Comparison of ENCODE assay signal across 20 cellular contexts in the genomic region with DNA sequence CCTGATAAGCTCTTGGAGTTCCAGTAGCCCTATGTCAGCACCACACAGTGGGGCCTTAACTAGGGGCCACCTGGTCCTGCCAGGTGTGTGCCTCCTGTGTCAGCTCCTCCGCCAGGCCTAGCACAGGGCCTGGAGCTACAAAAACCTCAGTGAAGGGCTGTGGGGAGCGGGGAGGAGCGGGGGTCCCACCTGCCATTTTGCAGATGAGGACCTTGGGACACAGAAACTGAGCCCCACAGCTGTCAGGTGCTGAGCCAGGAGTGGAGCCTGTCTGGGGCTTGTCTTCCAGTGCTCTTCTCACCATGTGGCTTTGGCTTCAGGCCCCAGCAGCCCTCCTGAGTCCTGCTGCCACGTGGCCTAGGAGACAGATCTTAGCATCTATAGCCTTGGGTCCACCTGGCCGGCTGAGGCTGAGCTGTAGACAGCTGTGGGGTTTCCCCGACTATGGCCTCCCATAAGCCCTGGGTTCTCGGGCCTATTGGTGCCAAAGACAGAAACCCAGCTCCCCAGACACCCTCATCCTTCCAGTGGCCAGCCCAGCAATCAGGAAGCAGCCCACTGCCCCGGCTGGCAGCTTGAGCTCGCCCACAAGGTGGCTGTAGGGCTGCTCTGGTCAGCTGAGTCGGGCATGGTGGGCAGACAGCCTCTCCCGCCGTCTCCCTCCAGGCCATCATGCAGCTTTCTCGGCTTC.
DNase-seq lines count a peak whose midpoint lies in the region; ATAC-seq and TF ChIP-seq lines count a peak whose summit lies in the region.
"Had no signal": no experiment of that assay in that cellular context is flagged by ENCODE, and none has a peak within 500 bp of the region (broad histone marks: within the 10 kb centered on the region; RNA-seq: fewer than 3 reads in every experiment).

No MANE protein-coding gene starts in this region.

- TF ChIP-seq CTCF in psoas muscle (IDR thresholded peaks at IDR 0.05) = no peak
- no peak for TF ChIP-seq CTCF in transverse colon (IDR thresholded peaks at IDR 0.05)
- no peak for TF ChIP-seq CTCF in mesothelial cell of epicardium (IDR thresholded peaks at IDR 0.05; ENCODE audit: unreplicated experiment)

- no peaks in the 10 kb centered on the region for H3K9me3 ChIP-seq in psoas muscle
- H3K9me3 ChIP-seq in transverse colon = no peaks in the 10 kb centered on the region
- H3K9me3 ChIP-seq: A549 had no signal

- H3K4me1 Mint-ChIP-seq in mesothelial cell of epicardium = peaks cover 4% of the 10 kb centered on the region
- H3K4me1 Mint-ChIP-seq: memory B cell had no signal

- no peaks in the 10 kb centered on the region for H3K27me3 Mint-ChIP-seq in mesothelial cell of epicardium (ENCODE audit: low read depth)
- H3K27me3 Mint-ChIP-seq: activated naive CD4-positive, alpha-beta T cell treated with anti-CD3 and anti-CD28 coated beads, Interleukin-2, amount 10 ng/mL, durations not matched to agents 7 days and 5 days; memory B cell had no signal

- in situ Hi-C loops in transverse colon (cut with MboI; ENCODE audit: low pct_ligation_motif_present in 1 of 4, low pct_unique_long_range_greater_than_20kb in 1 of 4, low sequenced_read_pairs in 3 of 4) = loop anchor here in 1 of 4 donors (25.0 kb wide), 1 partner anchor 142 kb away; the partner anchor contains the start of gene STPG4

- H3K4me1 ChIP-seq in psoas muscle (peaks cover 48% of the 10 kb centered on the region), transverse colon (peaks cover 0 to 17% (median 11%) of the 10 kb centered on the region in 4 donors)

- no peak for TF ChIP-seq EP300 in transverse colon (IDR thresholded peaks at IDR 0.05; ENCODE audit: low read depth)

- 82 to 95% (median 86%) methylated on average over 12 to 13 of the region's 13 CpGs for WGBS in psoas muscle, 3 donors
- 92 to 100% methylated on average over 2 to 13 of the region's 13 CpGs for WGBS in transverse colon (ENCODE audit: low coverage in 1 of 2), 2 donors

- H3K27me3 ChIP-seq in psoas muscle (ENCODE audit: insufficient read depth in 3 of 3, low read length in 2 of 3) = no peaks in the 10 kb centered on the region
- no peaks in the 10 kb centered on the region for H3K27me3 ChIP-seq in transverse colon

- H3K4me3 Mint-ChIP-seq in mesothelial cell of epicardium = no peak overlapping the region
- H3K4me3 Mint-ChIP-seq: activated naive CD4-positive, alpha-beta T cell treated with anti-CD3 and anti-CD28 coated beads, Interleukin-2, amount 10 ng/mL, durations not matched to agents 7 days and 5 days; activated T-cell treated with anti-CD3 and anti-CD28 coated beads, Interleukin-2, amount 50 U/mL, for 72 hours; memory B cell; natural killer cell had no signal

- intact Hi-C loops in Right ventricle myocardium superior (cut with DNase I) = no loop called here
- intact Hi-C loops in Right ventricle myocardium inferior (cut with DNase I) = no loop called here
- intact Hi-C loops in psoas muscle (cut with DNase I) = loop anchor here in 1 of 2 donors (5.0 kb wide), 1 partner anchor 207 kb away; no protein-coding TSS in a partner anchor
- intact Hi-C loops in transverse colon (cut with DNase I; ENCODE audit: low total_unique reads) = no loop called here

- H3K27ac Mint-ChIP-seq in mesothelial cell of epicardium = no peak overlapping the region
- H3K27ac Mint-ChIP-seq: activated naive CD4-positive, alpha-beta T cell treated with anti-CD3 and anti-CD28 coated beads, Interleukin-2, amount 10 ng/mL, durations not matched to agents 7 days and 5 days; activated T-cell treated with anti-CD3 and anti-CD28 coated beads, Interleukin-2, amount 50 U/mL, for 72 hours; memory B cell; natural killer cell had no signal

- no peaks in the 10 kb centered on the region for H3K9me3 Mint-ChIP-seq in mesothelial cell of epicardium
- H3K9me3 Mint-ChIP-seq: activated naive CD4-positive, alpha-beta T cell treated with anti-CD3 and anti-CD28 coated beads, Interleukin-2, amount 10 ng/mL, durations not matched to agents 7 days and 5 days; activated T-cell treated with anti-CD3 and anti-CD28 coated beads, Interleukin-2, amount 50 U/mL, for 72 hours; memory B cell; natural killer cell had no signal

- H3K4me3 ChIP-seq in psoas muscle (no peak overlapping the region), transverse colon (no peak overlapping the region)
- H3K4me3 ChIP-seq: A549 had no signal

- DNase-seq in Right ventricle myocardium superior (no peak), Right ventricle myocardium inferior (ENCODE audit: missing footprints) (no peak), epidermal melanocyte (ENCODE audit: insufficient read length, low spot score) (peak; percentile 34), psoas muscle (no peak), transverse colon (no peak), mesothelial cell of epicardium (ENCODE audit: low spot score in 2 of 2, unreplicated experiment in 2 of 2) (no peak), NCI-H128 (lab: John Stamatoyannopoulos, UW; ENCODE audit: unreplicated experiment) (no peak), A172 (ENCODE audit: low spot score) (no peak)
- DNase-seq: activated naive CD4-positive, alpha-beta T cell treated with anti-CD3 and anti-CD28 coated beads, Interleukin-2, amount 10 ng/mL, durations not matched to agents 7 days and 5 days; activated T-cell treated with anti-CD3 and anti-CD28 coated beads, Interleukin-2, amount 50 U/mL, for 72 hours; EL; Karpas-422; natural killer cell; NCI-H1105; NCI-H526; stimulated activated naive CD4-positive, alpha-beta T cell treated with Interleukin-2 at 50 U/mL for 16 hours; SW 1271 had no signal

- H3K36me3 Mint-ChIP-seq in mesothelial cell of epicardium = peaks cover 6% of the 10 kb centered on the region
- H3K36me3 Mint-ChIP-seq: natural killer cell had no signal

- peak; percentile 1 for ATAC-seq in Right ventricle myocardium superior (ENCODE audit: poor library complexity)
- no peak for ATAC-seq in Right ventricle myocardium inferior
- no peak for ATAC-seq in psoas muscle
- ATAC-seq: A549; activated T-cell treated with anti-CD3 and anti-CD28 coated beads, Interleukin-2, amount 50 U/mL, for 72 hours; natural killer cell had no signal

- H3K36me3 ChIP-seq in psoas muscle (ENCODE audit: insufficient read depth in 1 of 2, low read depth in 1 of 2) (peaks cover 0 to 27% of the 10 kb centered on the region in 2 donors), transverse colon (peaks cover 0 to 8% (median 0%) of the 10 kb centered on the region in 4 donors)

- H3K27ac ChIP-seq in psoas muscle (peak overlapping the region; percentile 50), transverse colon (peak overlapping the region; percentile 42 to 63 (median 50))
- H3K27ac ChIP-seq: parathyroid adenoma had no signal

- TF ChIP-seq POLR2A in transverse colon (IDR thresholded peaks at IDR 0.05) = no peak
